9 cellular contexts compared by ENCODE assay signal in genomic region chr1:16243936-16244649, GRCh38. TPM values are rescaled to one million over a fixed set of nuclear protein-coding genes. Genes with fewer than 3 reads are reported as not detected.
DNase-seq lines count a peak whose midpoint lies in the region; ATAC-seq and TF ChIP-seq lines count a peak whose summit lies in the region.
"Had no signal": no experiment of that assay in that cellular context is flagged by ENCODE, and none has a peak within 500 bp of the region (broad histone marks: within the 10 kb centered on the region; RNA-seq: fewer than 3 reads in every experiment).

No MANE protein-coding gene starts in this region.

- no peaks in the 10 kb centered on the region for H3K9me3 Mint-ChIP-seq in activated T-helper 17 cell treated with anti-CD3 and anti-CD28 coated beads, Interleukin-2, amount 50 U/mL, for 72 hours
- H3K9me3 Mint-ChIP-seq in osteocyte (ENCODE audit: unreplicated experiment) = no peaks in the 10 kb centered on the region

- peak; percentile 96 for TF ChIP-seq CTCF in foreskin keratinocyte (conservative IDR thresholded peaks at IDR 0.05)
- TF ChIP-seq CTCF in osteocyte (IDR thresholded peaks at IDR 0.05) = peak; percentile 86
- TF ChIP-seq CTCF in testis (IDR thresholded peaks at IDR 0.05) = peak; percentile 65 to 91 (median 66)

- DNase-seq in ELR (ENCODE audit: low read depth) (peak; percentile 85), MG63 (peak; percentile 55), SHP77 (lab: John Stamatoyannopoulos, UW) (peak; percentile 56), foreskin keratinocyte (peak in 1 of 2 donors; percentile 60), osteocyte (ENCODE audit: extremely low spot score, unreplicated experiment) (peak; percentile 90), testis (peak; percentile 87)

- no peaks in the 10 kb centered on the region for H3K4me1 Mint-ChIP-seq in activated T-helper 17 cell treated with anti-CD3 and anti-CD28 coated beads, Interleukin-2, amount 50 U/mL, for 72 hours
- H3K4me1 Mint-ChIP-seq in osteocyte (ENCODE audit: unreplicated experiment) = peaks cover 20% of the 10 kb centered on the region

- ATAC-seq in activated T-helper 17 cell treated with anti-CD3 and anti-CD28 coated beads, Interleukin-2, amount 50 U/mL, for 72 hours (replicated peaks) = peak; percentile 76
- ATAC-seq in foreskin keratinocyte (peak; percentile 61), GM21367 (IDR thresholded peaks at IDR 0.05; ENCODE audit: unreplicated experiment) (no peak)

- H3K9me3 ChIP-seq in MG63 = no peaks in the 10 kb centered on the region
- H3K9me3 ChIP-seq in testis = no peaks in the 10 kb centered on the region

- H3K4me3 Mint-ChIP-seq in activated T-helper 17 cell treated with anti-CD3 and anti-CD28 coated beads, Interleukin-2, amount 50 U/mL, for 72 hours = no peak overlapping the region
- H3K4me3 Mint-ChIP-seq in osteocyte (ENCODE audit: unreplicated experiment) = no peak overlapping the region

- H3K36me3 ChIP-seq in MG63 (peaks cover 12% of the 10 kb centered on the region), testis (ENCODE audit: low read depth, missing control alignments) (no peaks in the 10 kb centered on the region)

- no peaks in the 10 kb centered on the region for H3K27me3 Mint-ChIP-seq in activated T-helper 17 cell treated with anti-CD3 and anti-CD28 coated beads, Interleukin-2, amount 50 U/mL, for 72 hours
- no peaks in the 10 kb centered on the region for H3K27me3 Mint-ChIP-seq in osteocyte (ENCODE audit: unreplicated experiment)

- H3K4me1 ChIP-seq in foreskin keratinocyte (peaks cover 7% of the 10 kb centered on the region), testis (peaks cover 25% of the 10 kb centered on the region)

- intact Hi-C loops in testis (cut with DNase I; ENCODE audit: low total_unique reads) = loop anchor here (10.0 kb wide), 1 partner anchor 159 kb away; no protein-coding TSS in a partner anchor

- H3K4me3 ChIP-seq in MG63 (no peak overlapping the region), testis (no peak overlapping the region)

- no peak overlapping the region for H3K27ac ChIP-seq in foreskin keratinocyte
- H3K27ac ChIP-seq in testis = peak overlapping the region; percentile 1 to 12
- H3K27ac ChIP-seq: epithelial cell of prostate had no signal

- 37 to 39% methylated on average over 7 to 8 of the region's 8 CpGs for WGBS in testis, 2 donors

- peaks cover 31% of the 10 kb centered on the region for H3K36me3 Mint-ChIP-seq in activated T-helper 17 cell treated with anti-CD3 and anti-CD28 coated beads, Interleukin-2, amount 50 U/mL, for 72 hours (ENCODE audit: low read depth)
- H3K36me3 Mint-ChIP-seq in osteocyte (ENCODE audit: unreplicated experiment) = no peaks in the 10 kb centered on the region

- H3K27me3 ChIP-seq in MG63 (no peaks in the 10 kb centered on the region), foreskin keratinocyte (no peaks in the 10 kb centered on the region), testis (no peaks in the 10 kb centered on the region)

- TF ChIP-seq POLR2A in testis (IDR thresholded peaks at IDR 0.05) = no peak

- no peak overlapping the region for H3K27ac Mint-ChIP-seq in activated T-helper 17 cell treated with anti-CD3 and anti-CD28 coated beads, Interleukin-2, amount 50 U/mL, for 72 hours
- H3K27ac Mint-ChIP-seq in osteocyte (ENCODE audit: unreplicated experiment) = no peak overlapping the region

RNA-seq across cellular contexts. Expression of gene CPLANE2, which starts 7.1 kb away (rescaled TPM):
- total RNA-seq in MG63 (2014; rRNA removed; shearing (Covaris generic); ENCODE audit: low replicate concordance) = 2.7 and 5.1 TPM in 2 replicates
- total RNA-seq in activated T-helper 17 cell treated with anti-CD3 and anti-CD28 coated beads, Interleukin-2, amount 50 U/mL, for 72 hours = 1 to 10 TPM; 3.1 to 7.5 TPM
- total RNA-seq in foreskin keratinocyte (5.1 and 5.4 TPM in 2 replicates), osteocyte (10.3 and 11.8 TPM in 2 replicates), testis (10 to 100 TPM; 11.1 to 11.8 TPM)
- polyA plus RNA-seq in foreskin keratinocyte (3.4 and 4.1 TPM in 2 replicates), testis (ENCODE audit: insufficient read depth, low read depth, low replicate concordance) (10.6 TPM)

RNA-seq across cellular contexts. Expression of gene ARHGEF19, which starts 31.6 kb away (rescaled TPM):
- total RNA-seq in MG63 (2014; rRNA removed; shearing (Covaris generic); ENCODE audit: low replicate concordance) = 20.4 and 36.3 TPM in 2 replicates
- total RNA-seq in activated T-helper 17 cell treated with anti-CD3 and anti-CD28 coated beads, Interleukin-2, amount 50 U/mL, for 72 hours = 10 to 100 TPM in 1 of 2 donors, 1 to 10 TPM in 1; 7.5 to 10.0 TPM
- total RNA-seq in foreskin keratinocyte (10.7 and 15.3 TPM in 2 replicates), osteocyte (8.5 and 9.5 TPM in 2 replicates), testis (10 to 100 TPM in 1 of 2 donors, 1 to 10 TPM in 1; 8.5 to 10.1 TPM)
- polyA plus RNA-seq in foreskin keratinocyte (11.1 and 13.9 TPM in 2 replicates), testis (ENCODE audit: insufficient read depth, low read depth, low replicate concordance) (6.0 TPM)
